23 cellular contexts compared by ENCODE assay signal in the genomic region with DNA sequence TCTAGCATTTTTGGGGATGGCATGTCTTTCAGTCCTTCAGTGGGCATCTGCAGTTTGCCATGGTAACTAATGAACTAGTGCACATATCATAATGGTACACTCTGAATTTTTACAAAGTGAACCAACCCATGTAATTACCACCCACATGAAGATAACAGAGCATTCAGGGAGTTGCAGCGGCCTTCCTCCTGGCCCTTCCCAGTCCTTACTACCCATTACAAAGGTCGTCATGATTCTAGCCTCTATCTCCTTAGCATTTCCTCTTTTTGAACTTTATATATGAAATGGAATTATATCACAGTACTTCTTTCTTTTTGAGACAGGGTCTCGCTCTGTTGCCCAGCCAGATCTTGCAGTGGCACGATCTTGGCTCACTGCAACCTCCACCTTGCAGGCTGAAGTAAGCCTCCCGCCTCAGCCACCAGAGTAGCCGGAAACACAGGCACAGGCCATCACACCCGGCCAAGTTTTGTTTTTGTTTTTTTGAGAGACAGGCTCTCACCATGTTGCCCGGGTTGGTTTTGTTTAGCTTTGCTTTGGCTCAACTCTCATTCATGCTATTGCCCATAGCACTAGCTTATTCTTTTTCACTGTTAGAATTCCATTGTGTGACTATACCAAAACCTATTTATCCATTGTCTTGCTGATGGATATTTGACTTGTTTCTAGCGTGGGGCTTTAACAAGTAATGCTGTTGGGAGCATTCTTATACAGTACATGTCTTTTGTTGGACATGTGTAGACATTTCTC.
DNase-seq lines count a peak whose midpoint lies in the region; ATAC-seq and TF ChIP-seq lines count a peak whose summit lies in the region.
"Had no signal": no experiment of that assay in that cellular context is flagged by ENCODE, and none has a peak within 500 bp of the region (broad histone marks: within the 10 kb centered on the region; RNA-seq: fewer than 3 reads in every experiment).

No MANE protein-coding gene starts in this region.

- H3K4me3 ChIP-seq in HAP-1 (no peak overlapping the region), neural progenitor cell (no peak overlapping the region), stomach (no peak overlapping the region)
- H3K4me3 ChIP-seq: cardiac muscle cell had no signal

- H3K36me3 ChIP-seq in HAP-1 (replicated peaks) (no peaks in the 10 kb centered on the region), neural progenitor cell (peaks cover 3% of the 10 kb centered on the region), stomach (peaks cover 3 to 17% (median 8%) of the 10 kb centered on the region in 4 donors)
- H3K36me3 ChIP-seq: cardiac muscle cell had no signal

- DNase-seq in ELF-1 (ENCODE audit: low read depth, low spot score) (peak; percentile 10), HAP-1 (ENCODE audit: low spot score in 2 of 2) (peak; percentile 40 to 51), neural progenitor cell (ENCODE audit: low spot score) (peak; percentile 7), stomach (no peak), NK-92 (lab: John Stamatoyannopoulos, UW; ENCODE audit: unreplicated experiment) (no peak), dermis blood vessel endothelial cell (no peak)
- DNase-seq: activated CD4-positive, alpha-beta T cell treated with anti-CD3 and anti-CD28 coated beads for 36 hours; CD8-positive, alpha-beta memory T cell; DMS79; mammary epithelial cell; NCI-H146; NCI-H82; posterior cingulate gyrus; Right ventricle myocardium superior; stimulated activated CD4-positive, alpha-beta T cell treated with anti-CD3 and anti-CD28 coated beads, Interleukin-1b, Interleukin-23, amount 100 ng/mL, for 48 hours had no signal

- ATAC-seq in HG03139 (IDR thresholded peaks at IDR 0.05; ENCODE audit: unreplicated experiment) = no peak
- ATAC-seq: activated CD4-positive, alpha-beta T cell treated with anti-CD3 and anti-CD28 coated beads for 36 hours; esophagus mucosa had no signal

- H4K20me1 ChIP-seq in neural progenitor cell (ENCODE audit: low read depth) = no peaks in the 10 kb centered on the region

- no peaks in the 10 kb centered on the region for H3K79me2 ChIP-seq in neural progenitor cell (ENCODE audit: low read depth)

- H3K27ac ChIP-seq in neural progenitor cell (no peak overlapping the region), stomach (no peak overlapping the region)
- H3K27ac ChIP-seq: cardiac muscle cell had no signal

- peaks cover 19% of the 10 kb centered on the region for H3K9me3 Mint-ChIP-seq in dendritic cell treated with granulocyte-macrophage colony-stimulating factor and Interleukin-4, amounts not matched to agents 40 ng/mL and 50 ng/mL, for 4 days
- peaks cover 3% of the 10 kb centered on the region for H3K9me3 Mint-ChIP-seq in neural progenitor cell
- H3K9me3 Mint-ChIP-seq: stimulated activated naive CD8-positive, alpha-beta T cell treated with anti-CD3 and anti-CD28 coated beads, Interleukin-15, Interleukin-2, amounts not matched to agents 100 ng/mL and 50 ng/mL, for 24 hours had no signal

- TF ChIP-seq POLR2A in stomach (IDR thresholded peaks at IDR 0.05) = no peak

- 48 to 63% (median 53%) methylated on average over 9 of the region's 9 CpGs for WGBS in stomach, 5 donors

- H3K27ac Mint-ChIP-seq in dendritic cell treated with granulocyte-macrophage colony-stimulating factor and Interleukin-4, amounts not matched to agents 40 ng/mL and 50 ng/mL, for 4 days = peak overlapping the region; percentile 56
- H3K27ac Mint-ChIP-seq in neural progenitor cell = no peak overlapping the region
- H3K27ac Mint-ChIP-seq: activated CD4-positive, alpha-beta T cell treated with anti-CD3 and anti-CD28 coated beads for 36 hours; activated T-helper 2 cell treated with anti-CD3 and anti-CD28 coated beads, Interferon-gamma antibody, Interleukin-2, Interleukin-4, amounts not matched to agents 10 μg/mL and 5 μg/mL and 100 μg/mL, durations not matched to agents 14 hours and 24 hours and 36 hours; stimulated activated naive CD8-positive, alpha-beta T cell treated with anti-CD3 and anti-CD28 coated beads, Interleukin-15, Interleukin-2, amounts not matched to agents 100 ng/mL and 50 ng/mL, for 24 hours; type B pancreatic cell had no signal

- peaks cover 18% of the 10 kb centered on the region for H3F3A ChIP-seq in neural progenitor cell (ENCODE audit: low read depth)

- no peaks in the 10 kb centered on the region for H3K27me3 Mint-ChIP-seq in dendritic cell treated with granulocyte-macrophage colony-stimulating factor and Interleukin-4, amounts not matched to agents 40 ng/mL and 50 ng/mL, for 4 days
- peaks cover 8% of the 10 kb centered on the region for H3K27me3 Mint-ChIP-seq in neural progenitor cell (ENCODE audit: insufficient read depth, low read depth)
- H3K27me3 Mint-ChIP-seq: activated CD4-positive, alpha-beta T cell treated with anti-CD3 and anti-CD28 coated beads for 36 hours; CD8-positive, alpha-beta memory T cell; IgD-negative memory B cell; stimulated activated naive CD8-positive, alpha-beta T cell treated with anti-CD3 and anti-CD28 coated beads, Interleukin-15, Interleukin-2, amounts not matched to agents 100 ng/mL and 50 ng/mL, for 24 hours; type B pancreatic cell had no signal

- H3K4me1 ChIP-seq in HAP-1 = peaks cover 5% of the 10 kb centered on the region
- H3K4me1 ChIP-seq in neural progenitor cell = peaks cover 29% of the 10 kb centered on the region
- peaks cover 0 to 17% (median 0%) of the 10 kb centered on the region in 4 donors for H3K4me1 ChIP-seq in stomach

- H3K4me2 ChIP-seq in neural progenitor cell = peak overlapping the region; percentile 54

- in situ Hi-C loops in HAP-1 (cut with MboI; ENCODE audit: low sequenced_read_pairs) = no loop called here

- peak overlapping the region; percentile 57 for H2AFZ ChIP-seq in neural progenitor cell (replicated peaks)

- H3K4me1 Mint-ChIP-seq in dendritic cell treated with granulocyte-macrophage colony-stimulating factor and Interleukin-4, amounts not matched to agents 40 ng/mL and 50 ng/mL, for 4 days (ENCODE audit: low read depth) = peaks cover 42% of the 10 kb centered on the region
- peaks cover 12% of the 10 kb centered on the region for H3K4me1 Mint-ChIP-seq in neural progenitor cell

- no peak for TF ChIP-seq CTCF in neural progenitor cell (IDR thresholded peaks at IDR 0.05)
- no peak for TF ChIP-seq CTCF in stomach (IDR thresholded peaks at IDR 0.05)

- intact Hi-C loops in dendritic cell treated with granulocyte-macrophage colony-stimulating factor and Interleukin-4, amounts not matched to agents 40 ng/mL and 50 ng/mL, for 4 days (cut with micrococcal nuclease) = no loop called here
- intact Hi-C loops in stomach (cut with DNase I; ENCODE audit: low total_unique reads) = no loop called here

- H3K36me3 Mint-ChIP-seq in dendritic cell treated with granulocyte-macrophage colony-stimulating factor and Interleukin-4, amounts not matched to agents 40 ng/mL and 50 ng/mL, for 4 days (ENCODE audit: low read depth) = peaks cover 100% of the 10 kb centered on the region
- H3K36me3 Mint-ChIP-seq in neural progenitor cell = no peaks in the 10 kb centered on the region
- H3K36me3 Mint-ChIP-seq: type B pancreatic cell had no signal

- H3K9ac ChIP-seq in neural progenitor cell = no peak overlapping the region

- no peaks in the 10 kb centered on the region for H3K9me3 ChIP-seq in HAP-1
- no peaks in the 10 kb centered on the region for H3K9me3 ChIP-seq in neural progenitor cell (ENCODE audit: low read depth)
- H3K9me3 ChIP-seq in stomach = peaks cover 0 to 22% (median 12%) of the 10 kb centered on the region in 4 donors

- H3K4me3 Mint-ChIP-seq in dendritic cell treated with granulocyte-macrophage colony-stimulating factor and Interleukin-4, amounts not matched to agents 40 ng/mL and 50 ng/mL, for 4 days = no peak overlapping the region
- H3K4me3 Mint-ChIP-seq in neural progenitor cell = no peak overlapping the region
- H3K4me3 Mint-ChIP-seq: activated CD4-positive, alpha-beta T cell treated with anti-CD3 and anti-CD28 coated beads for 36 hours; CD8-positive, alpha-beta memory T cell; IgD-negative memory B cell; stimulated activated naive CD8-positive, alpha-beta T cell treated with anti-CD3 and anti-CD28 coated beads, Interleukin-15, Interleukin-2, amounts not matched to agents 100 ng/mL and 50 ng/mL, for 24 hours; type B pancreatic cell had no signal

- H3K27me3 ChIP-seq in HAP-1 (ENCODE audit: low read depth) = no peaks in the 10 kb centered on the region
- H3K27me3 ChIP-seq in neural progenitor cell = no peaks in the 10 kb centered on the region
- H3K27me3 ChIP-seq in stomach = no peaks in the 10 kb centered on the region
- H3K27me3 ChIP-seq: cardiac muscle cell had no signal

- TF ChIP-seq EP300 in stomach (IDR thresholded peaks at IDR 0.05) = no peak

Comparison
In these comparisons a context has a peak if more than half of its experiments do, and no peak if none do; other contexts are left out.
1. DNase-seq: peak in ELF-1 (single experiment), HAP-1 (2 of 2) and neural progenitor cell (single experiment); none in stomach (single experiment), NK-92 (single experiment) and dermis blood vessel endothelial cell (single experiment).